In genomic region chr19:18364826-18365528, GRCh38 we compare ENCODE assay signal across 8 cellular contexts. TPM values are rescaled to one million over a fixed set of nuclear protein-coding genes. Genes with fewer than 3 reads are reported as not detected.
A peak's percentile ranks its signal among the peaks of the same experiment; 100 is the strongest.
DNase-seq lines count a peak whose midpoint lies in the region; ATAC-seq, FAIRE-seq and TF ChIP-seq lines count a peak whose summit lies in the region.

No MANE protein-coding gene starts in this region.

- H3K4me3 ChIP-seq in HL-60 (replicated peaks; ENCODE audit: insufficient read depth, low read length) (no peak overlapping the region), endodermal cell (ENCODE audit: low read length) (no peak overlapping the region), mesodermal cell (ENCODE audit: extremely low read depth, insufficient read depth, low read length, poor library complexity, severe bottlenecking) (no peak overlapping the region)

- 80 to 84% methylated on average over 10 to 15 of the region's 15 CpGs for WGBS in endodermal cell (ENCODE audit: insufficient coverage in 1 of 2, insufficient read length in 1 of 2), 2 experiments
- 65 to 66% methylated on average over 8 to 13 of the region's 15 CpGs for WGBS in mesodermal cell (ENCODE audit: insufficient coverage in 2 of 2), 2 experiments

- FAIRE-seq in RCC 7860 (lab: Jason Lieb, UNC), result peak; percentile 70

- H3K4me1 ChIP-seq in endodermal cell (ENCODE audit: control insufficient read depth, insufficient read depth, low read length) (peaks cover 3% of the 10 kb centered on the region), mesodermal cell (ENCODE audit: control insufficient read depth, insufficient read depth, low read length, poor library complexity, severe bottlenecking) (peaks cover 37% of the 10 kb centered on the region)

- H3K4me1 Mint-ChIP-seq in endodermal cell, result peaks cover 12% of the 10 kb centered on the region
- H3K4me1 Mint-ChIP-seq in stimulated activated effector memory CD8-positive, alpha-beta T cell treated with anti-CD3 and anti-CD28 coated beads, Interleukin-12 subunit alpha, Interleukin-12 subunit beta, amount 100 ng/mL, for 72 hours, result no peaks in the 10 kb centered on the region

- peaks cover 7% of the 10 kb centered on the region for H3K36me3 Mint-ChIP-seq in endodermal cell (ENCODE audit: low read depth)
- peaks cover 54% of the 10 kb centered on the region for H3K36me3 Mint-ChIP-seq in stimulated activated effector memory CD8-positive, alpha-beta T cell treated with anti-CD3 and anti-CD28 coated beads, Interleukin-12 subunit alpha, Interleukin-12 subunit beta, amount 100 ng/mL, for 72 hours

- no peaks in the 10 kb centered on the region for H3K27me3 Mint-ChIP-seq in endodermal cell (ENCODE audit: insufficient read depth)

- no peak overlapping the region for H3K9ac ChIP-seq in endodermal cell (ENCODE audit: extremely low read depth, low read length, poor library complexity, severe bottlenecking)

- H3K27me3 ChIP-seq in HL-60 (ENCODE audit: insufficient read depth, poor library complexity, severe bottlenecking) (no peaks in the 10 kb centered on the region), endodermal cell (ENCODE audit: control insufficient read depth, insufficient read depth, low read length, poor library complexity, severe bottlenecking) (no peaks in the 10 kb centered on the region)

- no peaks in the 10 kb centered on the region for H3K9me3 Mint-ChIP-seq in endodermal cell
- H3K9me3 Mint-ChIP-seq in stimulated activated effector memory CD8-positive, alpha-beta T cell treated with anti-CD3 and anti-CD28 coated beads, Interleukin-12 subunit alpha, Interleukin-12 subunit beta, amount 100 ng/mL, for 72 hours, result no peaks in the 10 kb centered on the region

- H3K27ac ChIP-seq in HL-60 (replicated peaks), result peak overlapping the region; percentile 31
- peak overlapping the region; percentile 89 for H3K27ac ChIP-seq in endodermal cell (ENCODE audit: low read depth, low read length)
- peak overlapping the region; percentile 94 for H3K27ac ChIP-seq in mesodermal cell (ENCODE audit: low read depth, low read length, severe bottlenecking)

- peak overlapping the region; percentile 68 for H3K27ac Mint-ChIP-seq in endodermal cell
- no peak overlapping the region for H3K27ac Mint-ChIP-seq in stimulated activated effector memory CD8-positive, alpha-beta T cell treated with anti-CD3 and anti-CD28 coated beads, Interleukin-12 subunit alpha, Interleukin-12 subunit beta, amount 100 ng/mL, for 72 hours

- H3K36me3 ChIP-seq in endodermal cell (ENCODE audit: control insufficient read depth, insufficient read depth, low read length) (no peaks in the 10 kb centered on the region), mesodermal cell (ENCODE audit: control insufficient read depth, insufficient read depth, low read length) (peaks cover 4% of the 10 kb centered on the region)

- peak; percentile 74 for DNase-seq in AG20443 (ENCODE audit: low spot score)
- peak in 1 of 2 experiments; percentile 34 for DNase-seq in HL-60 (ENCODE audit: low read depth in 1 of 2, low spot score in 1 of 2)
- peak; percentile 92 for DNase-seq in RCC 7860 (ENCODE audit: low spot score)
- DNase-seq in endodermal cell, result no peak
- DNase-seq in stimulated activated effector memory CD8-positive, alpha-beta T cell treated with anti-CD3 and anti-CD28 coated beads, Interleukin-12 subunit alpha, Interleukin-12 subunit beta, amount 100 ng/mL, for 72 hours (ENCODE audit: low spot score in 2 of 2), result no peak
- no peak for DNase-seq in T-helper 2 cell

- H3K9me3 ChIP-seq in endodermal cell (ENCODE audit: control insufficient read depth, low read length) (no peaks in the 10 kb centered on the region), mesodermal cell (ENCODE audit: control insufficient read depth, low read length) (no peaks in the 10 kb centered on the region)

- TF ChIP-seq CTCF in HL-60 (IDR thresholded peaks at IDR 0.05; ENCODE audit: insufficient read depth, low read length), result no peak
- TF ChIP-seq CTCF in endodermal cell (conservative IDR thresholded peaks at IDR 0.05), result no peak

- no peak for ATAC-seq in GM21528 (IDR thresholded peaks at IDR 0.05; ENCODE audit: low FRiP score, unreplicated experiment)
- no peak for ATAC-seq in stimulated activated effector memory CD8-positive, alpha-beta T cell treated with anti-CD3 and anti-CD28 coated beads, Interleukin-12 subunit alpha, Interleukin-12 subunit beta, amount 100 ng/mL, for 72 hours

- no peak overlapping the region for H3K4me3 Mint-ChIP-seq in endodermal cell
- H3K4me3 Mint-ChIP-seq in stimulated activated effector memory CD8-positive, alpha-beta T cell treated with anti-CD3 and anti-CD28 coated beads, Interleukin-12 subunit alpha, Interleukin-12 subunit beta, amount 100 ng/mL, for 72 hours, result no peak overlapping the region

RNA-seq across cellular contexts. Expression of gene GDF15, which starts 21.0 kb away (rescaled TPM):
- 1 to 10 TPM in 1 of 2 donors, under 1 TPM in 1; 0.90 to 2.2 TPM for total RNA-seq in endodermal cell
- polyA plus RNA-seq in endodermal cell (2013, experiment 1 of 2), result 15.5 TPM
- 18.2 TPM for polyA plus RNA-seq in endodermal cell (2013, experiment 2 of 2)
- 38.5 TPM for polyA plus RNA-seq in mesodermal cell (2013, experiment 1 of 2)
- polyA plus RNA-seq in mesodermal cell (2013, experiment 2 of 2), result 29.4 TPM

RNA-seq across cellular contexts. Expression of gene PGPEP1, which starts 24.6 kb away (rescaled TPM):
- total RNA-seq in endodermal cell, result 1 to 10 TPM; 7.7 to 9.0 TPM
- 56.3 TPM for polyA plus RNA-seq in endodermal cell (2013, experiment 1 of 2)
- polyA plus RNA-seq in endodermal cell (2013, experiment 2 of 2), result 66.8 TPM
- polyA plus RNA-seq in mesodermal cell (2013, experiment 1 of 2), result 12.9 TPM
- polyA plus RNA-seq in mesodermal cell (2013, experiment 2 of 2), result 9.9 TPM

RNA-seq across cellular contexts. Expression of gene LRRC25, which starts 32.4 kb away (rescaled TPM):
- total RNA-seq in endodermal cell, result not detected
- 0.21 TPM for polyA plus RNA-seq in endodermal cell (2013, experiment 1 of 2)
- 0.21 TPM for polyA plus RNA-seq in endodermal cell (2013, experiment 2 of 2)
- polyA plus RNA-seq in mesodermal cell (2013, experiment 1 of 2), result not detected
- polyA plus RNA-seq in mesodermal cell (2013, experiment 2 of 2), result not detected

RNA-seq across cellular contexts. Expression of gene LSM4, which starts 42.1 kb away (rescaled TPM):
- total RNA-seq in endodermal cell, result 100 to 1,000 TPM; 252 to 276 TPM
- polyA plus RNA-seq in endodermal cell (2013, experiment 1 of 2), result 273 TPM
- 240 TPM for polyA plus RNA-seq in endodermal cell (2013, experiment 2 of 2)
- polyA plus RNA-seq in mesodermal cell (2013, experiment 1 of 2), result 196 TPM
- 181 TPM for polyA plus RNA-seq in mesodermal cell (2013, experiment 2 of 2)

RNA-seq across cellular contexts. Expression of gene SSBP4, which starts 54.2 kb away (rescaled TPM):
- total RNA-seq in endodermal cell, result 10 to 100 TPM; 35.9 to 43.5 TPM
- polyA plus RNA-seq in endodermal cell (2013, experiment 1 of 2), result 154 TPM
- 157 TPM for polyA plus RNA-seq in endodermal cell (2013, experiment 2 of 2)
- 89.4 TPM for polyA plus RNA-seq in mesodermal cell (2013, experiment 1 of 2)
- polyA plus RNA-seq in mesodermal cell (2013, experiment 2 of 2), result 70.1 TPM

Comparison
In these comparisons a context has a peak if more than half of its experiments do, and no peak if none do; other contexts are left out.
1. DNase-seq: peak in AG20443 (single experiment) and RCC 7860 (single experiment); none in endodermal cell (single experiment), stimulated activated effector memory CD8-positive, alpha-beta T cell treated with anti-CD3 and anti-CD28 coated beads, Interleukin-12 subunit alpha, Interleukin-12 subunit beta, amount 100 ng/mL, for 72 hours (0 of 2) and T-helper 2 cell (0 of 5).
2. H3K27ac ChIP-seq: peak in every context shown above with its lines; median percentile 94 in mesodermal cell; 89 in endodermal cell; 31 in HL-60.